Comparison of ENCODE assay signal across 9 cellular contexts in genomic region chr4:24551492-24552330, GRCh38. TPM values are rescaled to one million over a fixed set of nuclear protein-coding genes. Genes with fewer than 3 reads are reported as not detected.
A peak's percentile ranks its signal among the peaks of the same experiment; 100 is the strongest.
DNase-seq lines count a peak whose midpoint lies in the region; ATAC-seq and TF ChIP-seq lines count a peak whose summit lies in the region.
"Had no signal": no experiment of that assay in that cellular context is flagged by ENCODE, and none has a peak within 500 bp of the region (broad histone marks: within the 10 kb centered on the region; RNA-seq: fewer than 3 reads in every experiment).

No MANE protein-coding gene starts in this region.

- H3K4me1 Mint-ChIP-seq in activated naive CD8-positive, alpha-beta T cell (ENCODE audit: low read depth), result peaks cover 59% of the 10 kb centered on the region
- H3K4me1 Mint-ChIP-seq in activated naive CD8-positive, alpha-beta T cell treated with anti-CD3 and anti-CD28 coated beads for 36 hours, result peaks cover 44% of the 10 kb centered on the region

- POLR2A ChIA-PET in Panc1 (lab: Charles Lee), result no interaction called here

- CTCF ChIA-PET in Panc1 (lab: Charles Lee), result no interaction called here

- peak overlapping the region; percentile 16 for H3K27ac Mint-ChIP-seq in activated naive CD8-positive, alpha-beta T cell
- no peak overlapping the region for H3K27ac Mint-ChIP-seq in activated naive CD8-positive, alpha-beta T cell treated with anti-CD3 and anti-CD28 coated beads for 36 hours

- 56% methylated on average over 2 of the region's 2 CpGs for WGBS in smooth muscle cell (ENCODE audit: low lambda C conversion rate)

- no peak for ATAC-seq in Panc1
- ATAC-seq in GM21381 (IDR thresholded peaks at IDR 0.05; ENCODE audit: unreplicated experiment), result no peak
- ATAC-seq: activated CD4-positive, CD25-positive, alpha-beta regulatory T cell treated with anti-CD3 and anti-CD28 coated beads, Interleukin-2, amount 50 U/mL, for 24 hours had no signal

- H3K27me3 ChIP-seq in Panc1 (ENCODE audit: control insufficient read depth, insufficient read depth, low read length), result no peaks in the 10 kb centered on the region
- H3K27me3 ChIP-seq in smooth muscle cell (ENCODE audit: low read depth), result no peaks in the 10 kb centered on the region

- intact Hi-C loops in Panc1 (cut with micrococcal nuclease; ENCODE audit: unreplicated experiment), result no loop called here

- peaks cover 99% of the 10 kb centered on the region for H4K20me1 ChIP-seq in smooth muscle cell (ENCODE audit: low read depth)

- DNase-seq in activated naive CD8-positive, alpha-beta T cell treated with anti-CD3 and anti-CD28 coated beads for 36 hours, result no peak
- DNase-seq in Panc1 (ENCODE audit: low read depth, low spot score), result no peak
- DNase-seq in fibroblast of pulmonary artery (ENCODE audit: low read depth), result peak; percentile 39
- no peak for DNase-seq in smooth muscle cell (lab: John Stamatoyannopoulos, UW; ENCODE audit: unreplicated experiment)
- no peak for DNase-seq in dedifferentiated amniotic fluid mesenchymal stem cell (ENCODE audit: extremely low spot score)
- DNase-seq in GM13976 (ENCODE audit: low spot score), result no peak

- H3K36me3 ChIP-seq in Panc1 (ENCODE audit: control insufficient read depth, insufficient read depth, low read length) (peaks cover 20% of the 10 kb centered on the region; the same call in 1 of the 2 replicates), smooth muscle cell (ENCODE audit: low read depth) (peaks cover 14% of the 10 kb centered on the region)

- no TSS peak for BruUV-seq in Panc1 (replicated peaks; lab: Mats Ljungman, UMichigan)

- no peak overlapping the region for H3K9ac ChIP-seq in smooth muscle cell (ENCODE audit: low read depth)

- H3K4me2 ChIP-seq in smooth muscle cell, result peak overlapping the region; percentile 34

- peaks cover 21% of the 10 kb centered on the region for H3K36me3 Mint-ChIP-seq in activated naive CD8-positive, alpha-beta T cell
- peaks cover 47% of the 10 kb centered on the region for H3K36me3 Mint-ChIP-seq in activated naive CD8-positive, alpha-beta T cell treated with anti-CD3 and anti-CD28 coated beads for 36 hours

- H3K4me3 ChIP-seq in Panc1 (ENCODE audit: low read depth in 2 of 2, low read length in 2 of 2) (no peak overlapping the region), fibroblast of pulmonary artery (replicated peaks; ENCODE audit: low read depth, low read length) (no peak overlapping the region), smooth muscle cell (no peak overlapping the region)

- no peaks in the 10 kb centered on the region for H3K9me3 Mint-ChIP-seq in activated naive CD8-positive, alpha-beta T cell (ENCODE audit: low read depth)
- no peaks in the 10 kb centered on the region for H3K9me3 Mint-ChIP-seq in activated naive CD8-positive, alpha-beta T cell treated with anti-CD3 and anti-CD28 coated beads for 36 hours

- H3F3A ChIP-seq in smooth muscle cell (ENCODE audit: low read depth), result peaks cover 19% of the 10 kb centered on the region

- no peaks in the 10 kb centered on the region for H3K27me3 Mint-ChIP-seq in activated naive CD8-positive, alpha-beta T cell
- no peaks in the 10 kb centered on the region for H3K27me3 Mint-ChIP-seq in activated naive CD8-positive, alpha-beta T cell treated with anti-CD3 and anti-CD28 coated beads for 36 hours

- H3K4me1 ChIP-seq in Panc1 (ENCODE audit: control insufficient read depth, insufficient read depth, low read length) (peaks cover 3% of the 10 kb centered on the region; the same call in 1 of the 2 replicates), smooth muscle cell (ENCODE audit: low read depth) (peaks cover 16% of the 10 kb centered on the region)

- no peak overlapping the region for H2AFZ ChIP-seq in smooth muscle cell (ENCODE audit: low read depth)

- no peak overlapping the region for H3K4me3 Mint-ChIP-seq in activated naive CD8-positive, alpha-beta T cell
- H3K4me3 Mint-ChIP-seq in activated naive CD8-positive, alpha-beta T cell treated with anti-CD3 and anti-CD28 coated beads for 36 hours, result no peak overlapping the region

- in situ Hi-C loops in Panc1 (cut with HindIII; ENCODE audit: low pct_unique_long_range_greater_than_20kb, low sequenced_read_pairs), result no loop called here
- in situ Hi-C loops in GM13976 (cut with MboI; ENCODE audit: low sequenced_read_pairs, unreplicated experiment), result no loop called here

- peaks cover 97% of the 10 kb centered on the region for H3K79me2 ChIP-seq in smooth muscle cell (ENCODE audit: low read depth)

- peak; percentile 22; the same call in 1 of the 2 replicates for TF ChIP-seq CTCF in Panc1 (IDR thresholded peaks at IDR 0.05)
- TF ChIP-seq CTCF in fibroblast of pulmonary artery (IDR thresholded peaks at IDR 0.05; ENCODE audit: low read length, missing control alignments), result peak; percentile 41
- peak; percentile 50 for TF ChIP-seq CTCF in smooth muscle cell (IDR thresholded peaks at IDR 0.05; ENCODE audit: borderline replicate concordance, insufficient read depth, poor library complexity, severe bottlenecking)
- TF ChIP-seq CTCF in GM13976 (IDR thresholded peaks at IDR 0.05; ENCODE audit: borderline replicate concordance, control extremely low read depth, extremely low read depth, insufficient read depth, missing control alignments), result no peak

- H3K9me3 ChIP-seq in Panc1 (ENCODE audit: control insufficient read depth, insufficient read depth, low read depth, low read length) (no peaks in the 10 kb centered on the region), smooth muscle cell (replicated peaks; ENCODE audit: low read depth) (no peaks in the 10 kb centered on the region)

- H3K27ac ChIP-seq in Panc1 (ENCODE audit: low read length) (no peak overlapping the region), smooth muscle cell (ENCODE audit: low read depth) (peak overlapping the region; percentile 60)

RNA-seq across cellular contexts. Expression of gene DHX15, which starts 32.6 kb away (rescaled TPM):
- 100 to 1,000 TPM; 231 to 236 TPM for total RNA-seq in activated naive CD8-positive, alpha-beta T cell treated with anti-CD3 and anti-CD28 coated beads for 36 hours
- total RNA-seq in Panc1 (2021; ENCODE audit: unreplicated experiment) (118 TPM), smooth muscle cell (168 and 182 TPM in 2 replicates)
- 59.0 TPM for polyA plus RNA-seq in Panc1 (2012; ENCODE audit: insufficient read length)
- polyA plus RNA-seq in smooth muscle cell, result 62.6 and 69.8 TPM in 2 replicates
